8 cellular contexts compared by ENCODE assay signal in genomic region chr1:239308701-239309333, GRCh38.
DNase-seq lines count a peak whose midpoint lies in the region; ATAC-seq, FAIRE-seq and TF ChIP-seq lines count a peak whose summit lies in the region.

No MANE protein-coding gene starts in this region.

- no peaks in the 10 kb centered on the region for H3K4me1 ChIP-seq in hepatocyte (ENCODE audit: insufficient read depth)

- FAIRE-seq in TTC549 (lab: Jason Lieb, UNC), result peak; percentile 62

- no peaks in the 10 kb centered on the region for H3K36me3 Mint-ChIP-seq in stimulated activated effector memory CD8-positive, alpha-beta T cell treated with anti-CD3 and anti-CD28 coated beads, Interleukin-12 subunit alpha, Interleukin-12 subunit beta, amount 100 ng/mL, for 72 hours

- H3K27me3 ChIP-seq in hepatocyte, result no peaks in the 10 kb centered on the region

- no peaks in the 10 kb centered on the region for H3K36me3 ChIP-seq in hepatocyte (replicated peaks; ENCODE audit: insufficient read depth, low read depth)

- H3K9me2 ChIP-seq in hepatocyte (replicated peaks; ENCODE audit: insufficient read depth), result no peaks in the 10 kb centered on the region

- H3K79me2 ChIP-seq in hepatocyte, result no peaks in the 10 kb centered on the region

- no peak overlapping the region for H3K4me3 ChIP-seq in hepatocyte

- H3K4me1 Mint-ChIP-seq in stimulated activated effector memory CD8-positive, alpha-beta T cell treated with anti-CD3 and anti-CD28 coated beads, Interleukin-12 subunit alpha, Interleukin-12 subunit beta, amount 100 ng/mL, for 72 hours, result no peaks in the 10 kb centered on the region

- no peak overlapping the region for H3K4me2 ChIP-seq in hepatocyte

- H4K20me1 ChIP-seq in hepatocyte (ENCODE audit: insufficient read depth, poor library complexity, severe bottlenecking), result no peaks in the 10 kb centered on the region

- intact Hi-C loops in sciatic nerve (cut with DNase I), result no loop called here

- H3K27ac ChIP-seq in hepatocyte, result no peak overlapping the region

- TF ChIP-seq CTCF in hepatocyte (IDR thresholded peaks at IDR 0.05; ENCODE audit: poor library complexity), result peak; percentile 57

- no peak overlapping the region for H2AFZ ChIP-seq in hepatocyte

- H3K9me3 ChIP-seq in hepatocyte (ENCODE audit: low read depth), result no peaks in the 10 kb centered on the region

- DNase-seq in DMS 273 (lab: John Stamatoyannopoulos, UW; ENCODE audit: unreplicated experiment), result peak; percentile 25
- DNase-seq in DMS 273 treated with DMSO at 0.1 percent for 48 hours (lab: John Stamatoyannopoulos, UW), result no peak
- DNase-seq in hepatocyte (ENCODE audit: low spot score), result peak; percentile 58
- no peak for DNase-seq in stimulated activated effector memory CD8-positive, alpha-beta T cell treated with anti-CD3 and anti-CD28 coated beads, Interleukin-12 subunit alpha, Interleukin-12 subunit beta, amount 100 ng/mL, for 72 hours (ENCODE audit: low spot score in 2 of 2)
- DNase-seq in sciatic nerve (ENCODE audit: low spot score), result no peak

- H3K27ac Mint-ChIP-seq in stimulated activated effector memory CD8-positive, alpha-beta T cell treated with anti-CD3 and anti-CD28 coated beads, Interleukin-12 subunit alpha, Interleukin-12 subunit beta, amount 100 ng/mL, for 72 hours, result no peak overlapping the region

- H3K4me3 Mint-ChIP-seq in stimulated activated effector memory CD8-positive, alpha-beta T cell treated with anti-CD3 and anti-CD28 coated beads, Interleukin-12 subunit alpha, Interleukin-12 subunit beta, amount 100 ng/mL, for 72 hours, result no peak overlapping the region

- 34% methylated on average over 6 of the region's 6 CpGs for WGBS in hepatocyte (ENCODE audit: low lambda C conversion rate, missing lambda C conversion rate)

- no peaks in the 10 kb centered on the region for H3K9me3 Mint-ChIP-seq in stimulated activated effector memory CD8-positive, alpha-beta T cell treated with anti-CD3 and anti-CD28 coated beads, Interleukin-12 subunit alpha, Interleukin-12 subunit beta, amount 100 ng/mL, for 72 hours

- ATAC-seq in HG03442 (IDR thresholded peaks at IDR 0.05; ENCODE audit: unreplicated experiment) (peak; percentile 49), HG03565 (IDR thresholded peaks at IDR 0.05; ENCODE audit: unreplicated experiment) (no peak), sciatic nerve (no peak)
- ATAC-seq in stimulated activated effector memory CD8-positive, alpha-beta T cell treated with anti-CD3 and anti-CD28 coated beads, Interleukin-12 subunit alpha, Interleukin-12 subunit beta, amount 100 ng/mL, for 72 hours, result peak; percentile 45

Comparison
In these comparisons a context has a peak if more than half of its experiments do, and no peak if none do; other contexts are left out.
1. DNase-seq: peak in DMS 273 (single experiment) and hepatocyte (single experiment); none in DMS 273 treated with DMSO at 0.1 percent for 48 hours (single experiment), stimulated activated effector memory CD8-positive, alpha-beta T cell treated with anti-CD3 and anti-CD28 coated beads, Interleukin-12 subunit alpha, Interleukin-12 subunit beta, amount 100 ng/mL, for 72 hours (0 of 2) and sciatic nerve (single experiment).
2. ATAC-seq: peak in HG03442 (single experiment) and stimulated activated effector memory CD8-positive, alpha-beta T cell treated with anti-CD3 and anti-CD28 coated beads, Interleukin-12 subunit alpha, Interleukin-12 subunit beta, amount 100 ng/mL, for 72 hours (single experiment); none in HG03565 (single experiment) and sciatic nerve (single experiment).